8 cellular contexts compared by ENCODE assay signal in the genomic region with DNA sequence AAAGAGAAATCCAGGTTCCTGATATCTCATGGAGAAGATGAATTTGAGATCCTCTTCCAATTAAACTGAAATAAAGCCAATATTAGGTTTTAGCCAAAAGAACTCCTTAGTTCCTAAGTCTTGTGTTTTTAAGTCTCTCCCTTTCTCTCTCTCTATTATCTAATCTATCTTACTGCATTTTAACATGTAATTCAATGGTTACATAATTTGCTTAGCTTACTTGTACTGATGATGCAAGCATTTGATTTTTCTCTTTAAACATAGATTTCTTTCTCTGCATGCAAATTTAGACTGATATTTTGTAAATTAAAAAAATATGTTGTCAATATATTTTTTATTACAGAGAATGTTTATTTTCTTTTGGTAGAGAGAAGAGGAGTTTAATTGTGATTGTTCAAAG.
"Had no signal": no experiment of that assay in that cellular context is flagged by ENCODE, and none has a peak within 500 bp of the region (broad histone marks: within the 10 kb centered on the region; RNA-seq: fewer than 3 reads in every experiment).

No MANE protein-coding gene starts in this region.

- H3K4me3 ChIP-seq: GM23338, K562 had no signal

- H3K4me3 Mint-ChIP-seq: GM23338, H9 had no signal

- DNase-seq: H9, HCEC 1CT, IMR-90 had no signal

- H3K27ac ChIP-seq: HL-60 had no signal

- H3K9me3 Mint-ChIP-seq: GM23338, H9 had no signal

- H3K27ac Mint-ChIP-seq: GM23338, H9 had no signal

- ATAC-seq: GM23338, K562 had no signal

- H3K4me1 Mint-ChIP-seq: GM23338, H9 had no signal

- FAIRE-seq: H1, H54, K562 had no signal
